15 cellular contexts compared by ENCODE assay signal in genomic region chr13:47337781-47338507, GRCh38.
DNase-seq lines count a peak whose midpoint lies in the region; ATAC-seq and TF ChIP-seq lines count a peak whose summit lies in the region.
"Had no signal": no experiment of that assay in that cellular context is flagged by ENCODE, and none has a peak within 500 bp of the region (broad histone marks: within the 10 kb centered on the region; RNA-seq: fewer than 3 reads in every experiment).

No MANE protein-coding gene starts in this region.

- TF ChIP-seq POLR2A in esophagus squamous epithelium (IDR thresholded peaks at IDR 0.05), result no peak

- DNase-seq in ELR (ENCODE audit: low read depth) (peak; percentile 53), RPMI7951 (ENCODE audit: low read depth) (peak; percentile 75), fibroblast of peridontal ligament (ENCODE audit: extremely low read depth) (peak; percentile 76), osteoblast (ENCODE audit: insufficient read length, low spot score, missing footprints) (no peak), esophagus squamous epithelium (lab: John Stamatoyannopoulos, UW) (no peak), cerebellar cortex (ENCODE audit: low spot score) (no peak)
- no peak for DNase-seq in stimulated activated CD4-positive, alpha-beta T cell treated with anti-CD3 and anti-CD28 coated beads, Interleukin-4, amount 100 ng/mL, for 4 hours
- DNase-seq: activated T-cell treated with anti-CD3 and anti-CD28 coated beads, Interleukin-2, amount 50 U/mL, for 48 hours; body of pancreas; CD8-positive, alpha-beta T cell; immature natural killer cell; NCI-H2081 treated with DMSO at 0.1 percent for 48 hours; NK-92 treated with Interleukin-12 subunit alpha and Interleukin-12 subunit beta, amount 100 ng/mL, for 24 hours had no signal

- no peaks in the 10 kb centered on the region for H3K79me2 ChIP-seq in osteoblast (ENCODE audit: insufficient read depth, low read length)

- H3K4me3 ChIP-seq in osteoblast (ENCODE audit: insufficient read depth, low read length), result peak overlapping the region; percentile 28
- no peak overlapping the region for H3K4me3 ChIP-seq in esophagus squamous epithelium
- H3K4me3 ChIP-seq: body of pancreas had no signal

- H3K9me3 ChIP-seq in osteoblast (ENCODE audit: low read depth, low read length) (no peaks in the 10 kb centered on the region), esophagus squamous epithelium (peaks cover 0 to 4% (median 0%) of the 10 kb centered on the region in 3 donors)
- H3K9me3 ChIP-seq: body of pancreas had no signal

- WGBS in esophagus squamous epithelium, 2 donors, result 66 to 77% methylated on average over 6 to 7 of the region's 7 CpGs

- TF ChIP-seq CTCF in osteoblast (IDR thresholded peaks at IDR 0.05; ENCODE audit: extremely low read depth, low read depth, low read length) (no peak), esophagus squamous epithelium (IDR thresholded peaks at IDR 0.05) (no peak)

- intact Hi-C loops in esophagus squamous epithelium (cut with DNase I), result no loop called here

- peak overlapping the region; percentile 45 for H3K27ac ChIP-seq in osteoblast (ENCODE audit: low read depth, low read length)
- H3K27ac ChIP-seq in esophagus squamous epithelium, result no peak overlapping the region
- H3K27ac ChIP-seq: body of pancreas had no signal

- H4K20me1 ChIP-seq in osteoblast (ENCODE audit: insufficient read depth, low read length), result no peaks in the 10 kb centered on the region

- H3K27me3 ChIP-seq in osteoblast (ENCODE audit: insufficient read depth, low read length) (no peaks in the 10 kb centered on the region), esophagus squamous epithelium (no peaks in the 10 kb centered on the region)
- H3K27me3 ChIP-seq: body of pancreas had no signal

- H2AFZ ChIP-seq in osteoblast (ENCODE audit: low read length), result peak overlapping the region; percentile 62

- peak overlapping the region; percentile 67 for H3K4me2 ChIP-seq in osteoblast (ENCODE audit: insufficient read depth, low read length)

- no peak for ATAC-seq in esophagus mucosa
- ATAC-seq: body of pancreas; CD8-positive, alpha-beta T cell; sciatic nerve had no signal

- H3K36me3 ChIP-seq in osteoblast (ENCODE audit: insufficient read depth, low read length), result no peaks in the 10 kb centered on the region
- H3K36me3 ChIP-seq in esophagus squamous epithelium, result no peaks in the 10 kb centered on the region

- H3K4me1 ChIP-seq in osteoblast (ENCODE audit: insufficient read depth, low read length) (peaks cover 9% of the 10 kb centered on the region), esophagus squamous epithelium (no peaks in the 10 kb centered on the region)
- H3K4me1 ChIP-seq: body of pancreas had no signal

Comparison
In these comparisons a context has a peak if more than half of its experiments do, and no peak if none do; other contexts are left out.
1. DNase-seq: peak in ELR (single experiment), RPMI7951 (single experiment) and fibroblast of peridontal ligament (single experiment); none in osteoblast (single experiment), stimulated activated CD4-positive, alpha-beta T cell treated with anti-CD3 and anti-CD28 coated beads, Interleukin-4, amount 100 ng/mL, for 4 hours (0 of 2), esophagus squamous epithelium (single experiment) and cerebellar cortex (single experiment).